1 cellular context compared by ENCODE assay signal in genomic region chr9:23820731-23821399, GRCh38.
TF ChIP-seq lines count a peak whose summit lies in the region.

No MANE protein-coding gene starts in this region.

TF ChIP-seq in H1, 55 proteins besides CTCF, POLR2A, EP300 and RAD21 (continued from another document):
- TF ChIP-seq, protein P1, sequence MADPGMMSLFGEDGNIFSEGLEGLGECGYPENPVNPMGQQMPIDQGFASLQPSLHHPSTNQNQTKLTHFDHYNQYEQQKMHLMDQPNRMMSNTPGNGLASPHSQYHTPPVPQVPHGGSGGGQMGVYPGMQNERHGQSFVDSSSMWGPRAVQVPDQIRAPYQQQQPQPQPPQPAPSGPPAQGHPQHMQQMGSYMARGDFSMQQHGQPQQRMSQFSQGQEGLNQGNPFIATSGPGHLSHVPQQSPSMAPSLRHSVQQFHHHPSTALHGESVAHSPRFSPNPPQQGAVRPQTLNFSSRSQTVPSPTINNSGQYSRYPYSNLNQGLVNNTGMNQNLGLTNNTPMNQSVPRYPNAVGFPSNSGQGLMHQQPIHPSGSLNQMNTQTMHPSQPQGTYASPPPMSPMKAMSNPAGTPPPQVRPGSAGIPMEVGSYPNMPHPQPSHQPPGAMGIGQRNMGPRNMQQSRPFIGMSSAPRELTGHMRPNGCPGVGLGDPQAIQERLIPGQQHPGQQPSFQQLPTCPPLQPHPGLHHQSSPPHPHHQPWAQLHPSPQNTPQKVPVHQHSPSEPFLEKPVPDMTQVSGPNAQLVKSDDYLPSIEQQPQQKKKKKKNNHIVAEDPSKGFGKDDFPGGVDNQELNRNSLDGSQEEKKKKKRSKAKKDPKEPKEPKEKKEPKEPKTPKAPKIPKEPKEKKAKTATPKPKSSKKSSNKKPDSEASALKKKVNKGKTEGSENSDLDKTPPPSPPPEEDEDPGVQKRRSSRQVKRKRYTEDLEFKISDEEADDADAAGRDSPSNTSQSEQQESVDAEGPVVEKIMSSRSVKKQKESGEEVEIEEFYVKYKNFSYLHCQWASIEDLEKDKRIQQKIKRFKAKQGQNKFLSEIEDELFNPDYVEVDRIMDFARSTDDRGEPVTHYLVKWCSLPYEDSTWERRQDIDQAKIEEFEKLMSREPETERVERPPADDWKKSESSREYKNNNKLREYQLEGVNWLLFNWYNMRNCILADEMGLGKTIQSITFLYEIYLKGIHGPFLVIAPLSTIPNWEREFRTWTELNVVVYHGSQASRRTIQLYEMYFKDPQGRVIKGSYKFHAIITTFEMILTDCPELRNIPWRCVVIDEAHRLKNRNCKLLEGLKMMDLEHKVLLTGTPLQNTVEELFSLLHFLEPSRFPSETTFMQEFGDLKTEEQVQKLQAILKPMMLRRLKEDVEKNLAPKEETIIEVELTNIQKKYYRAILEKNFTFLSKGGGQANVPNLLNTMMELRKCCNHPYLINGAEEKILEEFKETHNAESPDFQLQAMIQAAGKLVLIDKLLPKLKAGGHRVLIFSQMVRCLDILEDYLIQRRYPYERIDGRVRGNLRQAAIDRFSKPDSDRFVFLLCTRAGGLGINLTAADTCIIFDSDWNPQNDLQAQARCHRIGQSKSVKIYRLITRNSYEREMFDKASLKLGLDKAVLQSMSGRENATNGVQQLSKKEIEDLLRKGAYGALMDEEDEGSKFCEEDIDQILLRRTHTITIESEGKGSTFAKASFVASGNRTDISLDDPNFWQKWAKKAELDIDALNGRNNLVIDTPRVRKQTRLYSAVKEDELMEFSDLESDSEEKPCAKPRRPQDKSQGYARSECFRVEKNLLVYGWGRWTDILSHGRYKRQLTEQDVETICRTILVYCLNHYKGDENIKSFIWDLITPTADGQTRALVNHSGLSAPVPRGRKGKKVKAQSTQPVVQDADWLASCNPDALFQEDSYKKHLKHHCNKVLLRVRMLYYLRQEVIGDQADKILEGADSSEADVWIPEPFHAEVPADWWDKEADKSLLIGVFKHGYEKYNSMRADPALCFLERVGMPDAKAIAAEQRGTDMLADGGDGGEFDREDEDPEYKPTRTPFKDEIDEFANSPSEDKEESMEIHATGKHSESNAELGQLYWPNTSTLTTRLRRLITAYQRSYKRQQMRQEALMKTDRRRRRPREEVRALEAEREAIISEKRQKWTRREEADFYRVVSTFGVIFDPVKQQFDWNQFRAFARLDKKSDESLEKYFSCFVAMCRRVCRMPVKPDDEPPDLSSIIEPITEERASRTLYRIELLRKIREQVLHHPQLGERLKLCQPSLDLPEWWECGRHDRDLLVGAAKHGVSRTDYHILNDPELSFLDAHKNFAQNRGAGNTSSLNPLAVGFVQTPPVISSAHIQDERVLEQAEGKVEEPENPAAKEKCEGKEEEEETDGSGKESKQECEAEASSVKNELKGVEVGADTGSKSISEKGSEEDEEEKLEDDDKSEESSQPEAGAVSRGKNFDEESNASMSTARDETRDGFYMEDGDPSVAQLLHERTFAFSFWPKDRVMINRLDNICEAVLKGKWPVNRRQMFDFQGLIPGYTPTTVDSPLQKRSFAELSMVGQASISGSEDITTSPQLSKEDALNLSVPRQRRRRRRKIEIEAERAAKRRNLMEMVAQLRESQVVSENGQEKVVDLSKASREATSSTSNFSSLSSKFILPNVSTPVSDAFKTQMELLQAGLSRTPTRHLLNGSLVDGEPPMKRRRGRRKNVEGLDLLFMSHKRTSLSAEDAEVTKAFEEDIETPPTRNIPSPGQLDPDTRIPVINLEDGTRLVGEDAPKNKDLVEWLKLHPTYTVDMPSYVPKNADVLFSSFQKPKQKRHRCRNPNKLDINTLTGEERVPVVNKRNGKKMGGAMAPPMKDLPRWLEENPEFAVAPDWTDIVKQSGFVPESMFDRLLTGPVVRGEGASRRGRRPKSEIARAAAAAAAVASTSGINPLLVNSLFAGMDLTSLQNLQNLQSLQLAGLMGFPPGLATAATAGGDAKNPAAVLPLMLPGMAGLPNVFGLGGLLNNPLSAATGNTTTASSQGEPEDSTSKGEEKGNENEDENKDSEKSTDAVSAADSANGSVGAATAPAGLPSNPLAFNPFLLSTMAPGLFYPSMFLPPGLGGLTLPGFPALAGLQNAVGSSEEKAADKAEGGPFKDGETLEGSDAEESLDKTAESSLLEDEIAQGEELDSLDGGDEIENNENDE (IDR thresholded peaks at IDR 0.05; ENCODE audit: insufficient replicate concordance, low read length) = no peak
- peak; percentile 10; the same call in 1 of the 2 replicates for TF ChIP-seq TBP (IDR thresholded peaks at IDR 0.05; ENCODE audit: low read depth, low read length)
- TF ChIP-seq SUZ12 (IDR thresholded peaks at IDR 0.05; ENCODE audit: low read length) = peak; percentile 60; the same call in 1 of the 2 replicates
- TF ChIP-seq BCL11A (IDR thresholded peaks at IDR 0.05; ENCODE audit: low read depth in 2 of 2, low read length in 2 of 2) = no peak
- TF ChIP-seq JUND (IDR thresholded peaks at IDR 0.05; ENCODE audit: low read length) = no peak
- TF ChIP-seq SIN3A (conservative IDR thresholded peaks at IDR 0.05 in 1 of 2, IDR thresholded peaks at IDR 0.05 in 1 of 2; ENCODE audit: low read depth in 1 of 2, low read length in 2 of 2) = no peak; a peak in 1 of 4 replicates
- TF ChIP-seq KDM1A (IDR thresholded peaks at IDR 0.05; ENCODE audit: borderline replicate concordance, low read length) = no peak
- no peak for TF ChIP-seq SAP30 (IDR thresholded peaks at IDR 0.05; ENCODE audit: insufficient read depth, insufficient replicate concordance, low read length)
- no peak for TF ChIP-seq JUN (IDR thresholded peaks at IDR 0.05; ENCODE audit: low read depth, low read length)
- TF ChIP-seq USF2 (IDR thresholded peaks at IDR 0.05; ENCODE audit: low read length) = no peak
- no peak for TF ChIP-seq NANOG (IDR thresholded peaks at IDR 0.05; ENCODE audit: insufficient read depth, low read depth, low read length, poor library complexity, severe bottlenecking)
- TF ChIP-seq PHF8 (conservative IDR thresholded peaks at IDR 0.05; ENCODE audit: low read depth, low read length) = peak; percentile 11; the same call in 1 of the 2 replicates
- peak; percentile 91 for TF ChIP-seq ASH2L (IDR thresholded peaks at IDR 0.05; ENCODE audit: low read length)
- no peak for TF ChIP-seq HDAC6 (IDR thresholded peaks at IDR 0.05; ENCODE audit: low read depth, low read length)
- no peak for TF ChIP-seq SIRT6 (IDR thresholded peaks at IDR 0.05; ENCODE audit: low read length)
- TF ChIP-seq CEBPB (IDR thresholded peaks at IDR 0.05; ENCODE audit: low read depth, low read length) = no peak
- TF ChIP-seq CBX8 (IDR thresholded peaks at IDR 0.05; ENCODE audit: borderline replicate concordance, low read depth, low read length) = no peak
- no peak for TF ChIP-seq GABPA (IDR thresholded peaks at IDR 0.05; ENCODE audit: borderline replicate concordance, insufficient read depth, low read length)
- TF ChIP-seq HDAC2 (IDR thresholded peaks at IDR 0.05; ENCODE audit: borderline replicate concordance in 1 of 2, low read depth in 2 of 2, low read length in 2 of 2) = no peak; a peak in 1 of 4 replicates
- no peak for TF ChIP-seq TEAD4 (IDR thresholded peaks at IDR 0.05; ENCODE audit: low read depth, low read length)
- TF ChIP-seq RXRA (IDR thresholded peaks at IDR 0.05; ENCODE audit: insufficient read depth, low read depth, low read length) = no peak
- no peak for TF ChIP-seq SIX5 (IDR thresholded peaks at IDR 0.05; ENCODE audit: low read depth, low read length)
- TF ChIP-seq KDM5A (IDR thresholded peaks at IDR 0.05; ENCODE audit: low read length) = no peak
- no peak for TF ChIP-seq CREB1 (IDR thresholded peaks at IDR 0.05)
- TF ChIP-seq TAF1 (IDR thresholded peaks at IDR 0.05; ENCODE audit: low read depth, low read length) = 0 out of 2 replicates have a peak, but pooled peaks have one; percentile 52
- TF ChIP-seq CHD1 (IDR thresholded peaks at IDR 0.05; ENCODE audit: low read depth, low read length) = no peak
- TF ChIP-seq SRF (IDR thresholded peaks at IDR 0.05; ENCODE audit: low read depth, low read length) = no peak
- TF ChIP-seq EZH2 (IDR thresholded peaks at IDR 0.05; ENCODE audit: low read depth, low read length, severe bottlenecking) = peak; percentile 33
- TF ChIP-seq, protein P2, sequence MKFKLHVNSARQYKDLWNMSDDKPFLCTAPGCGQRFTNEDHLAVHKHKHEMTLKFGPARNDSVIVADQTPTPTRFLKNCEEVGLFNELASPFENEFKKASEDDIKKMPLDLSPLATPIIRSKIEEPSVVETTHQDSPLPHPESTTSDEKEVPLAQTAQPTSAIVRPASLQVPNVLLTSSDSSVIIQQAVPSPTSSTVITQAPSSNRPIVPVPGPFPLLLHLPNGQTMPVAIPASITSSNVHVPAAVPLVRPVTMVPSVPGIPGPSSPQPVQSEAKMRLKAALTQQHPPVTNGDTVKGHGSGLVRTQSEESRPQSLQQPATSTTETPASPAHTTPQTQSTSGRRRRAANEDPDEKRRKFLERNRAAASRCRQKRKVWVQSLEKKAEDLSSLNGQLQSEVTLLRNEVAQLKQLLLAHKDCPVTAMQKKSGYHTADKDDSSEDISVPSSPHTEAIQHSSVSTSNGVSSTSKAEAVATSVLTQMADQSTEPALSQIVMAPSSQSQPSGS (IDR thresholded peaks at IDR 0.05; ENCODE audit: low read length) = no peak
- peak; percentile 51 for TF ChIP-seq POLR2AphosphoS5 (IDR thresholded peaks at IDR 0.05; ENCODE audit: low read depth, low read length)
- peak; percentile 91 for TF ChIP-seq E2F6 (IDR thresholded peaks at IDR 0.05)
- TF ChIP-seq, protein P3, sequence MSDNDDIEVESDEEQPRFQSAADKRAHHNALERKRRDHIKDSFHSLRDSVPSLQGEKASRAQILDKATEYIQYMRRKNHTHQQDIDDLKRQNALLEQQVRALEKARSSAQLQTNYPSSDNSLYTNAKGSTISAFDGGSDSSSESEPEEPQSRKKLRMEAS (IDR thresholded peaks at IDR 0.05) = peak; percentile 81
- TF ChIP-seq YY1 (IDR thresholded peaks at IDR 0.05; ENCODE audit: low read depth, low read length) = no peak
- TF ChIP-seq CHD2 (IDR thresholded peaks at IDR 0.05; ENCODE audit: low read length) = peak; percentile 72
- no peak for TF ChIP-seq TAF7 (optimal IDR thresholded peaks at IDR 0.05; ENCODE audit: borderline replicate concordance, low read depth, low read length)
- no peak for TF ChIP-seq NRF1 (IDR thresholded peaks at IDR 0.05; ENCODE audit: low read depth, low read length)
- TF ChIP-seq CBX5 (IDR thresholded peaks at IDR 0.05; ENCODE audit: low read depth, low read length) = no peak
TF ChIP-seq in H1: peak in this region for 16.
